8 cellular contexts compared by ENCODE assay signal in the genomic region with DNA sequence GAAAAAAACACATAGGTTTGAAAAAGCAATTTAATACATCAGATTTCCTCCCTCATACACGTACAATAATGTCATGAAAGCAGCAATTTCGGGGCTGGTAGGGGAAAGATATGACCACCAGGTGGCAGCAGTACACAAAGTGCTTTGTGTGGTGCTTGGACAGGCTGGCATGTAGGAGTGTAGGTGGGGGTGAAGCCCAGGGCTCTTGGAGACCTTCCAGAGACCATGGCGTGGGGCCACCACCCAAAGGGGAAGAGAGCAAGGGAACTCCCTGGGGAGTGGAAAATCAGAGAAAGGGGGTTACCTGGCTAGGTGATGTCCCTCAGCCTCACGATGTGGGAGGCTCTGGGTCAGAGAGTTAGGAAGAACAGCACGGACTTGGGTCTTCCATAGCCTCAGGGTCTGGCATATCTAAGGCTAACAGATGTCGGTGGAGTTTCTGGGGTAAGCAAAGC. TPM values are rescaled to one million over a fixed set of nuclear protein-coding genes. Genes with fewer than 3 reads are reported as not detected.
DNase-seq lines count a peak whose midpoint lies in the region; ATAC-seq and TF ChIP-seq lines count a peak whose summit lies in the region.

No MANE protein-coding gene starts in this region.

- intact Hi-C loops in Right ventricle myocardium superior (cut with DNase I): no loop called here

- TF ChIP-seq CTCF in GM12874 (IDR thresholded peaks at IDR 0.05; ENCODE audit: insufficient read depth, low read depth, low read length): peak; percentile 77

- ATAC-seq in HG02571 (IDR thresholded peaks at IDR 0.05; ENCODE audit: unreplicated experiment): peak; percentile 83
- peak; percentile 85 for ATAC-seq in Right ventricle myocardium superior (ENCODE audit: poor library complexity)
- no peak for ATAC-seq in GM19397 (IDR thresholded peaks at IDR 0.05; ENCODE audit: unreplicated experiment)

- DNase-seq in NCI-H1092 (lab: John Stamatoyannopoulos, UW) (peak; percentile 43), SKM-1 (lab: John Stamatoyannopoulos, UW; ENCODE audit: unreplicated experiment) (peak; percentile 86), Right ventricle myocardium superior (peak; percentile 55), pulmonary artery endothelial cell (ENCODE audit: low read depth, low spot score) (peak; percentile 46)
- DNase-seq in activated naive CD4-positive, alpha-beta T cell treated with anti-CD3 and anti-CD28 coated beads, Interleukin-2, amount 50 U/mL, for 16 hours: peak; percentile 61

RNA-seq across cellular contexts. Expression of gene CCNA1, which starts 11.8 kb away (rescaled TPM):
- total RNA-seq in Right ventricle myocardium superior (not detected), pulmonary artery endothelial cell (127 and 156 TPM in 2 replicates)

Comparison
In these comparisons a context has a peak if more than half of its experiments do, and no peak if none do; other contexts are left out.
1. RNA of gene CCNA1, which starts 11.8 kb away (total RNA-seq): 127 to 156 TPM in pulmonary artery endothelial cell; not detected in Right ventricle myocardium superior (single experiment); every median in the first group is over 100 times any median in the second.
2. Peak in every context shown above with its lines, with median percentiles within 50 percentile points of each other: DNase-seq.